Comparison of ENCODE assay signal across 17 cellular contexts in genomic region chr15:31277335-31278055, GRCh38. TPM values are rescaled to one million over a fixed set of nuclear protein-coding genes. Genes with fewer than 3 reads are reported as not detected.
DNase-seq lines count a peak whose midpoint lies in the region; ATAC-seq and TF ChIP-seq lines count a peak whose summit lies in the region.
"Had no signal": no experiment of that assay in that cellular context is flagged by ENCODE, and none has a peak within 500 bp of the region (broad histone marks: within the 10 kb centered on the region; RNA-seq: fewer than 3 reads in every experiment).

No MANE protein-coding gene starts in this region.

- H3K9me3 Mint-ChIP-seq in natural killer cell, result no peaks in the 10 kb centered on the region
- no peaks in the 10 kb centered on the region for H3K9me3 Mint-ChIP-seq in natural killer cell treated with Interleukin-12 subunit alpha and Interleukin-12 subunit beta and Interleukin-15 and Interleukin-18, amount 100 ng/mL, for 72 hours
- H3K9me3 Mint-ChIP-seq in osteocyte (ENCODE audit: unreplicated experiment), result no peaks in the 10 kb centered on the region
- H3K9me3 Mint-ChIP-seq: activated CD4-positive, alpha-beta memory T cell treated with anti-CD3 and anti-CD28 coated beads for 36 hours; CD8-positive, alpha-beta memory T cell; T-helper 1 cell treated with Interleukin-12 subunit alpha and Interleukin-12 subunit beta and Interleukin-4 antibody, amounts not matched to agents 30 μg/mL and 1 μg/mL, for 36 hours had no signal

- H3K4me3 Mint-ChIP-seq in natural killer cell, result no peak overlapping the region
- no peak overlapping the region for H3K4me3 Mint-ChIP-seq in natural killer cell treated with Interleukin-12 subunit alpha and Interleukin-12 subunit beta and Interleukin-15 and Interleukin-18, amount 100 ng/mL, for 72 hours
- H3K4me3 Mint-ChIP-seq in osteocyte (ENCODE audit: unreplicated experiment), result no peak overlapping the region
- H3K4me3 Mint-ChIP-seq: activated CD4-positive, alpha-beta memory T cell treated with anti-CD3 and anti-CD28 coated beads for 36 hours; CD8-positive, alpha-beta memory T cell; T-helper 1 cell treated with Interleukin-12 subunit alpha and Interleukin-12 subunit beta and Interleukin-4 antibody, amounts not matched to agents 30 μg/mL and 1 μg/mL, for 36 hours had no signal

- H3K4me1 Mint-ChIP-seq in natural killer cell (peaks cover 0 to 16% of the 10 kb centered on the region in 2 donors), osteocyte (ENCODE audit: unreplicated experiment) (peaks cover 26% of the 10 kb centered on the region)
- H3K4me1 Mint-ChIP-seq in natural killer cell treated with Interleukin-12 subunit alpha and Interleukin-12 subunit beta and Interleukin-15 and Interleukin-18, amount 100 ng/mL, for 72 hours (ENCODE audit: low read depth in 2 of 2), result peaks cover 6 to 25% of the 10 kb centered on the region in 2 donors

- intact Hi-C loops in natural killer cell (cut with micrococcal nuclease), result no loop called here
- intact Hi-C loops in transverse colon (cut with DNase I; ENCODE audit: low total_unique reads), result no loop called here

- no peaks in the 10 kb centered on the region for H3K36me3 ChIP-seq in transverse colon
- H3K36me3 ChIP-seq: heart right ventricle, neutrophil, right atrium auricular region, SJCRH30, thoracic aorta had no signal

- H3K9me3 ChIP-seq in transverse colon, result no peaks in the 10 kb centered on the region
- H3K9me3 ChIP-seq: heart right ventricle, neutrophil, right atrium auricular region, SJCRH30, thoracic aorta had no signal

- WGBS in transverse colon (ENCODE audit: low coverage in 1 of 2), 2 donors, result 90% methylated on average over 3 to 4 of the region's 4 CpGs

- no peak for TF ChIP-seq CTCF in natural killer cell (IDR thresholded peaks at IDR 0.05)
- no peak for TF ChIP-seq CTCF in osteocyte (IDR thresholded peaks at IDR 0.05)
- no peak for TF ChIP-seq CTCF in transverse colon (IDR thresholded peaks at IDR 0.05)

- no peak overlapping the region for H3K27ac Mint-ChIP-seq in natural killer cell
- peak overlapping the region in 1 of 2 donors; percentile 10 for H3K27ac Mint-ChIP-seq in natural killer cell treated with Interleukin-12 subunit alpha and Interleukin-12 subunit beta and Interleukin-15 and Interleukin-18, amount 100 ng/mL, for 72 hours
- H3K27ac Mint-ChIP-seq in osteocyte (ENCODE audit: unreplicated experiment), result no peak overlapping the region
- H3K27ac Mint-ChIP-seq: activated CD4-positive, alpha-beta memory T cell treated with anti-CD3 and anti-CD28 coated beads for 36 hours had no signal

- DNase-seq in natural killer cell, result peak; percentile 4
- DNase-seq in natural killer cell treated with Interleukin-12 subunit alpha and Interleukin-12 subunit beta and Interleukin-15 and Interleukin-18, amount 100 ng/mL, for 72 hours (ENCODE audit: low spot score), result no peak
- DNase-seq in caudate nucleus (lab: John Stamatoyannopoulos, UW), result no peak
- peak; percentile 65 for DNase-seq in osteocyte (ENCODE audit: extremely low spot score, unreplicated experiment)
- no peak for DNase-seq in transverse colon
- DNase-seq: CD8-positive, alpha-beta memory T cell; NCI-H187; PC-3; SJCRH30 had no signal

- H3K27me3 Mint-ChIP-seq in natural killer cell (ENCODE audit: low read depth in 2 of 2) (no peaks in the 10 kb centered on the region), osteocyte (ENCODE audit: unreplicated experiment) (peaks cover 16% of the 10 kb centered on the region)
- no peaks in the 10 kb centered on the region for H3K27me3 Mint-ChIP-seq in natural killer cell treated with Interleukin-12 subunit alpha and Interleukin-12 subunit beta and Interleukin-15 and Interleukin-18, amount 100 ng/mL, for 72 hours
- H3K27me3 Mint-ChIP-seq: activated CD4-positive, alpha-beta memory T cell treated with anti-CD3 and anti-CD28 coated beads for 36 hours; CD8-positive, alpha-beta memory T cell had no signal

- peaks cover 4 to 14% (median 7%) of the 10 kb centered on the region in 4 donors for H3K4me1 ChIP-seq in transverse colon

- no peak for TF ChIP-seq EP300 in transverse colon (IDR thresholded peaks at IDR 0.05; ENCODE audit: low read depth)

- in situ Hi-C loops in transverse colon (cut with MboI; ENCODE audit: low pct_ligation_motif_present in 1 of 4, low pct_unique_long_range_greater_than_20kb in 1 of 4, low sequenced_read_pairs in 3 of 4), result no loop called here

- H3K36me3 Mint-ChIP-seq in natural killer cell, result no peaks in the 10 kb centered on the region
- H3K36me3 Mint-ChIP-seq in natural killer cell treated with Interleukin-12 subunit alpha and Interleukin-12 subunit beta and Interleukin-15 and Interleukin-18, amount 100 ng/mL, for 72 hours, result no peaks in the 10 kb centered on the region
- no peaks in the 10 kb centered on the region for H3K36me3 Mint-ChIP-seq in osteocyte (ENCODE audit: unreplicated experiment)
- H3K36me3 Mint-ChIP-seq: activated CD4-positive, alpha-beta memory T cell treated with anti-CD3 and anti-CD28 coated beads for 36 hours; CD8-positive, alpha-beta memory T cell had no signal

- H3K27me3 ChIP-seq in transverse colon, result no peaks in the 10 kb centered on the region
- H3K27me3 ChIP-seq: heart right ventricle, neutrophil, right atrium auricular region, SJCRH30 had no signal

- H3K27ac ChIP-seq in caudate nucleus (ENCODE audit: low read depth, low read length) (peak overlapping the region; percentile 95), transverse colon (no peak overlapping the region)
- H3K27ac ChIP-seq: heart right ventricle, neutrophil, right atrium auricular region, SJCRH30, thoracic aorta had no signal

- TF ChIP-seq POLR2A in transverse colon (IDR thresholded peaks at IDR 0.05), result no peak

- ATAC-seq in natural killer cell (no peak), GM18868 (IDR thresholded peaks at IDR 0.05; ENCODE audit: unreplicated experiment) (no peak), GM19397 (IDR thresholded peaks at IDR 0.05; ENCODE audit: unreplicated experiment) (no peak)
- no peak for ATAC-seq in natural killer cell treated with Interleukin-12 subunit alpha and Interleukin-12 subunit beta and Interleukin-15 and Interleukin-18, amount 100 ng/mL, for 72 hours
- ATAC-seq: heart right ventricle, PC-3 had no signal

- H3K4me3 ChIP-seq in transverse colon, result no peak overlapping the region
- H3K4me3 ChIP-seq: heart right ventricle, right atrium auricular region, SJCRH30, thoracic aorta had no signal

RNA-seq across cellular contexts. Expression of gene KLF13, which starts 49.1 kb away (rescaled TPM):
- total RNA-seq in natural killer cell (100 to 1,000 TPM; 277 to 328 (median 300) TPM), osteocyte (54.5 and 57.7 TPM in 2 replicates), transverse colon (10 to 100 TPM; 39.0 to 81.2 (median 68.8) TPM)
- 100 to 1,000 TPM in 1 of 2 donors, 10 to 100 TPM in 1; 95.1 to 153 TPM for total RNA-seq in natural killer cell treated with Interleukin-12 subunit alpha and Interleukin-12 subunit beta and Interleukin-15 and Interleukin-18, amount 100 ng/mL, for 72 hours

Comparison
In these comparisons a context has a peak if more than half of its experiments do, and no peak if none do; other contexts are left out.
1. DNase-seq: peak in natural killer cell (single experiment) and osteocyte (single experiment); none in natural killer cell treated with Interleukin-12 subunit alpha and Interleukin-12 subunit beta and Interleukin-15 and Interleukin-18, amount 100 ng/mL, for 72 hours (single experiment), caudate nucleus (0 of 61) and transverse colon (single experiment).